ENCODE assay signal across 12 cellular contexts in the genomic region with DNA sequence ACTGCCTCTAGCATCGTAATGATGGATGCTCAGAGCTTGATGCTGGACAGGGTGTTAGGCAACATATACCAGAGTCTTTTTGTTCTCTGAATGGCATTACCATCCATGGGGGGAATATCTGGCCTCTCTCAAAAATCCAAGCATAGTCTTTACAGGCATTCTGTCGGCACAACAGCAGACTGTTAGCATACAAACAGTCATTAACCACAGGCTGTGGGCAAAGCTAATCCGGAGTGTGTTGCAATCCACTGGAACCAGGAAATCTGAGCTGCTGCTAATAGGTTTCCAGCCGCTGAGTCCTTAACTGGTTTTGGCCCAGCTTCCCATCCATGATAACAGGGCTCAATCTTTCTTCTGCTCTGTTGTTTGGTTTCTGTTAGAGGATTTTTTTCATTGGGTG.
DNase-seq lines count a peak whose midpoint lies in the region; ATAC-seq and TF ChIP-seq lines count a peak whose summit lies in the region.
"Had no signal": no experiment of that assay in that cellular context is flagged by ENCODE, and none has a peak within 500 bp of the region (broad histone marks: within the 10 kb centered on the region; RNA-seq: fewer than 3 reads in every experiment).

No MANE protein-coding gene starts in this region.

- no peak overlapping the region for H2AK5ac ChIP-seq in neuronal stem cell (ENCODE audit: low read depth, low read length)

- ATAC-seq in GM21390 (IDR thresholded peaks at IDR 0.05; ENCODE audit: unreplicated experiment): no peak
- no peak for ATAC-seq in HG02678 (IDR thresholded peaks at IDR 0.05; ENCODE audit: unreplicated experiment)

- H4K8ac ChIP-seq in neuronal stem cell (ENCODE audit: low read depth, low read length): no peak overlapping the region

- no peaks in the 10 kb centered on the region for H3K36me3 ChIP-seq in neuronal stem cell (replicated peaks in 1 of 2; ENCODE audit: control insufficient read depth in 2 of 2, insufficient read depth in 2 of 2, low read length in 2 of 2)

- H3K27me3 ChIP-seq in neuronal stem cell (ENCODE audit: control insufficient read depth in 3 of 3, insufficient read depth in 3 of 3, low read depth in 1 of 3, low read length in 3 of 3): no peaks in the 10 kb centered on the region

- no peak overlapping the region for H3K4me2 ChIP-seq in neuronal stem cell (ENCODE audit: insufficient read depth, low read length, poor library complexity, severe bottlenecking)

- no peak overlapping the region for H3K9ac ChIP-seq in neuronal stem cell (ENCODE audit: low read depth, low read length, poor library complexity)

- no peak overlapping the region for H3K14ac ChIP-seq in neuronal stem cell (ENCODE audit: low read length)

- no peaks in the 10 kb centered on the region for H3K9me3 ChIP-seq in neuronal stem cell (replicated peaks in 1 of 2; ENCODE audit: control insufficient read depth in 2 of 2, insufficient read depth in 1 of 2, low read depth in 1 of 2, low read length in 2 of 2)

- H3K4me3 ChIP-seq in epithelial cell of esophagus (ENCODE audit: low read length) (no peak overlapping the region), neuronal stem cell (ENCODE audit: low read length in 2 of 2) (no peak overlapping the region)

- no peak overlapping the region for H3K4ac ChIP-seq in neuronal stem cell (ENCODE audit: low read length)

- no peak overlapping the region for H4K91ac ChIP-seq in neuronal stem cell (ENCODE audit: low read depth, low read length, poor library complexity)

- no peak overlapping the region for H2BK12ac ChIP-seq in neuronal stem cell (ENCODE audit: low read length)

- H2BK15ac ChIP-seq in neuronal stem cell (ENCODE audit: low read length): no peak overlapping the region

- no CpG with 5 or more reads among the region's 4 CpGs for WGBS in neuronal stem cell (ENCODE audit: extremely low coverage in 2 of 2, insufficient read length in 2 of 2, insufficient replicate concordance in 1 of 2), 2 donors

- peaks cover 0 to 3% of the 10 kb centered on the region in 2 donors for H3K4me1 ChIP-seq in neuronal stem cell (ENCODE audit: control insufficient read depth in 2 of 2, insufficient read depth in 1 of 2, low read depth in 1 of 2, low read length in 2 of 2)

- peak overlapping the region; percentile 27 for H3K18ac ChIP-seq in neuronal stem cell (ENCODE audit: low read length)

- H3K27ac ChIP-seq in neuronal stem cell (replicated peaks; ENCODE audit: low read length): no peak overlapping the region

- H2BK120ac ChIP-seq in neuronal stem cell (ENCODE audit: low read depth, low read length): no peak overlapping the region

- no peak overlapping the region for H2BK5ac ChIP-seq in neuronal stem cell (ENCODE audit: low read length)

- TF ChIP-seq CTCF in epithelial cell of esophagus (IDR thresholded peaks at IDR 0.05; ENCODE audit: insufficient read depth, low read depth, low read length, missing control alignments): no peak

- H3K79me1 ChIP-seq in neuronal stem cell (ENCODE audit: low read depth, low read length): no peaks in the 10 kb centered on the region

- DNase-seq in GDM1 (lab: John Stamatoyannopoulos, UW) (peak; percentile 1), NOMO-1 treated with dmso at 0.1 percent for 144 hours (lab: John Stamatoyannopoulos, UW; ENCODE audit: unreplicated experiment) (peak; percentile 57), epithelial cell of esophagus (ENCODE audit: low read depth) (peak; percentile 89), neuronal stem cell (ENCODE audit: low spot score) (no peak), T-helper 9 cell (no peak), NCI-H526 treated with DMSO at 0.1 percent for 48 hours (lab: John Stamatoyannopoulos, UW) (no peak)
- DNase-seq: activated CD4-positive, CD25-positive, alpha-beta regulatory T cell treated with anti-CD3 and anti-CD28 coated beads, Interleukin-2, amount 50 U/mL, for 72 hours; activated effector memory CD4-positive, alpha-beta T cell treated with Interleukin-2 at 50 U/mL for 16 hours; NCI-H1417; nephron progenitor cell had no signal

- no peak overlapping the region for H3K23ac ChIP-seq in neuronal stem cell (ENCODE audit: low read depth, low read length, poor library complexity)

- H2AFZ ChIP-seq in neuronal stem cell (ENCODE audit: low read length): no peak overlapping the region

Comparison
In these comparisons a context has a peak if more than half of its experiments do, and no peak if none do; other contexts are left out.
1. DNase-seq: peak in GDM1 (single experiment), NOMO-1 treated with dmso at 0.1 percent for 144 hours (single experiment) and epithelial cell of esophagus (single experiment); none in neuronal stem cell (single experiment), T-helper 9 cell (single experiment) and NCI-H526 treated with DMSO at 0.1 percent for 48 hours (single experiment).